In the genomic region with DNA sequence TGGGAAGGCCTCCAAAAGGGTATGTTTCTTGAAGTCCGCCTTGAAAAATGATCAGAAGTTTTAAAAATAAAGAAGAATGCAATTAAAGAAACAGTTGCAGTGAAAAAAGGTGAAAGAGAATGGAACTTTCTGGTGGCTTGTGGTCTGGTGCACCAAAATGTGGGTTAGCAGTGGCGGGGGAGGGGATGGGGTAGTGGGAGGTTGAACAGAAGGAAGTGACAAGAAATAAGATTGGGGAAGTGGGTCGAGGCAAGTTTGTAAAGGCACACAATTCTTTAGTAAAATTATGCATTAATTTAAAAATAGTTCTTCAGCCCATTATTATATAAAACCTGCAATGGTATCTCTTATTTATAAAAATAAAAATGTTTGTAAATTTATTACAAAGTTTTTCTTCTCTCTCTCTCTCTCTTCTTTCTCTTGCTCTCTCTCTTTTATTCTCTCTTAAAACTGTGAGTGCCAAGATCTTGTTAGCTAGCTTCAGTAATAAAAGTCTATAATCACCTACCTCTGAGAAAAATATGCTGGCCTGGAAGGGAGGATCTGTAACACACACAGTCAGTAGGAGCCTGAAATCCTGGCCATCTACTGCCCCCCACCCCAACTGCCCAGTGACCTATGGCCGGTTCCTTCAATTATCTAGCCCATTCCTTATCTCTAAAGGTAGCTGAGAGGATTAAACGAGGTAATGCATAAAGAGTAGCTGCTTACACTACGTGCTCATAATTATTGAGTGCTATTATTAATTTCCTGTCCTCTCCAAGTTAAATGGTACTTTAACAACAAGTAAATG, we compare ENCODE assay signal across 8 cellular contexts. TPM values are rescaled to one million over a fixed set of nuclear protein-coding genes. Genes with fewer than 3 reads are reported as not detected.
DNase-seq lines count a peak whose midpoint lies in the region; ATAC-seq and TF ChIP-seq lines count a peak whose summit lies in the region.

No MANE protein-coding gene starts in this region.

- POLR2A ChIA-PET in activated CD4-positive, alpha-beta T cell treated with anti-CD3 and anti-CD28 coated beads, Interleukin-2, amount 10 ng/mL, durations not matched to agents 7 days and 5 days (lab: Charles Lee), result interaction anchor here (0.6 to 0.7 kb wide), 2 partner anchors 12 to 142 kb away, joined by 3 to 4 read pairs; no protein-coding TSS in a partner anchor

- peaks cover 0 to 58% (median 0%) of the 10 kb centered on the region in 12 donors for H3K4me1 ChIP-seq in heart left ventricle

- in situ Hi-C loops in brain microvascular endothelial cell (cut with HindIII; ENCODE audit: low pct_ligation_motif_present, low sequenced_read_pairs), result no loop called here

- TF ChIP-seq POLR2A in heart left ventricle (IDR thresholded peaks at IDR 0.05), result no peak

- peak overlapping the region; percentile 98 for H3K27ac Mint-ChIP-seq in activated CD4-positive, alpha-beta T cell treated with anti-CD3 and anti-CD28 coated beads, Interleukin-2, amount 10 ng/mL, durations not matched to agents 7 days and 5 days

- H3K4me3 Mint-ChIP-seq in activated CD4-positive, alpha-beta T cell treated with anti-CD3 and anti-CD28 coated beads, Interleukin-2, amount 10 ng/mL, durations not matched to agents 7 days and 5 days, result peak overlapping the region; percentile 93

- intact Hi-C loops in heart left ventricle (cut with DNase I), result no loop called here

- TF ChIP-seq CTCF in HL-60 (IDR thresholded peaks at IDR 0.05; ENCODE audit: insufficient read depth, low read length), result no peak
- TF ChIP-seq CTCF in heart left ventricle (IDR thresholded peaks at IDR 0.05), result no peak
- no peak for TF ChIP-seq CTCF in brain microvascular endothelial cell (IDR thresholded peaks at IDR 0.05; ENCODE audit: low read depth, low read length, missing control alignments)

- peaks cover 66% of the 10 kb centered on the region for H3K4me1 Mint-ChIP-seq in activated CD4-positive, alpha-beta T cell treated with anti-CD3 and anti-CD28 coated beads, Interleukin-2, amount 10 ng/mL, durations not matched to agents 7 days and 5 days

- no peaks in the 10 kb centered on the region for H3K9me3 Mint-ChIP-seq in activated CD4-positive, alpha-beta T cell treated with anti-CD3 and anti-CD28 coated beads, Interleukin-2, amount 10 ng/mL, durations not matched to agents 7 days and 5 days

- H3K27me3 ChIP-seq in HL-60 (ENCODE audit: insufficient read depth, poor library complexity, severe bottlenecking) (no peaks in the 10 kb centered on the region), heart left ventricle (peaks cover 0 to 2% (median 0%) of the 10 kb centered on the region in 9 donors), brain microvascular endothelial cell (replicated peaks) (no peaks in the 10 kb centered on the region)

- 41 to 47% (median 42%) methylated on average over 6 of the region's 6 CpGs for WGBS in heart left ventricle, 4 donors

- H3K9me3 ChIP-seq in heart left ventricle, result no peaks in the 10 kb centered on the region

- peak; percentile 70 to 96 for DNase-seq in HL-60 (ENCODE audit: low read depth in 1 of 2, low spot score in 1 of 2)
- peak; percentile 89 for DNase-seq in activated CD4-positive, alpha-beta T cell treated with anti-CD3 and anti-CD28 coated beads, Interleukin-2, amount 10 ng/mL, durations not matched to agents 7 days and 5 days
- DNase-seq in heart left ventricle, result peak; percentile 44 to 62 (median 55)
- peak; percentile 63 for DNase-seq in stimulated activated CD8-positive, alpha-beta memory T cell treated with anti-CD3 and anti-CD28 coated beads, Interleukin-12 subunit alpha, Interleukin-12 subunit beta, amount 100 ng/mL, for 1 hour (ENCODE audit: low read depth)
- no peak for DNase-seq in occipital lobe (lab: John Stamatoyannopoulos, UW)
- no peak for DNase-seq in brain microvascular endothelial cell
- no peak for DNase-seq in HuH-7.5 (ENCODE audit: low spot score)

- peaks cover 64% of the 10 kb centered on the region for H3K36me3 Mint-ChIP-seq in activated CD4-positive, alpha-beta T cell treated with anti-CD3 and anti-CD28 coated beads, Interleukin-2, amount 10 ng/mL, durations not matched to agents 7 days and 5 days (ENCODE audit: low read depth)

- no peaks in the 10 kb centered on the region for H3K27me3 Mint-ChIP-seq in activated CD4-positive, alpha-beta T cell treated with anti-CD3 and anti-CD28 coated beads, Interleukin-2, amount 10 ng/mL, durations not matched to agents 7 days and 5 days

- ATAC-seq in heart left ventricle, result no peak
- no peak for ATAC-seq in HG03442 (IDR thresholded peaks at IDR 0.05; ENCODE audit: unreplicated experiment)

- H3K36me3 ChIP-seq in heart left ventricle, result no peaks in the 10 kb centered on the region
- no peaks in the 10 kb centered on the region for H3K36me3 ChIP-seq in brain microvascular endothelial cell (replicated peaks)

- H3K4me3 ChIP-seq in HL-60 (replicated peaks; ENCODE audit: insufficient read depth, low read length), result peak overlapping the region; percentile 41
- H3K4me3 ChIP-seq in heart left ventricle, result peak overlapping the region in 8 of 12 donors; percentile 7 to 60 (median 36)
- H3K4me3 ChIP-seq in brain microvascular endothelial cell (ENCODE audit: low read depth, low read length), result no peak overlapping the region

- H3K27ac ChIP-seq in HL-60 (replicated peaks) (peak overlapping the region; percentile 92), heart left ventricle (peak overlapping the region in 1 of 12 donors; percentile 91), brain microvascular endothelial cell (no peak overlapping the region)

- CTCF ChIA-PET in activated CD4-positive, alpha-beta T cell treated with anti-CD3 and anti-CD28 coated beads, Interleukin-2, amount 10 ng/mL, durations not matched to agents 7 days and 5 days (lab: Charles Lee), result interaction anchor here (1.2 to 1.9 kb wide), 2 partner anchors 19 to 142 kb away, joined by 5 to 6 read pairs; no protein-coding TSS in a partner anchor

RNA-seq across cellular contexts. Expression of a gene that starts 2.2 kb away (rescaled TPM):
- total RNA-seq in activated CD4-positive, alpha-beta T cell treated with anti-CD3 and anti-CD28 coated beads, Interleukin-2, amount 10 ng/mL, durations not matched to agents 7 days and 5 days, result 1,000 to 10,000 TPM; 1,260 to 1,323 TPM
- total RNA-seq in heart left ventricle (100 to 1,000 TPM in 1 of 9 donors, 10 to 100 TPM in 5, 1 to 10 TPM in 3; 5.6 to 230 (median 11.8) TPM), occipital lobe (8.0 TPM)
- 1 to 10 TPM; 1.9 to 8.7 TPM for polyA plus RNA-seq in heart left ventricle

RNA-seq across cellular contexts. Expression of a gene that starts 32.0 kb away (rescaled TPM):
- total RNA-seq in activated CD4-positive, alpha-beta T cell treated with anti-CD3 and anti-CD28 coated beads, Interleukin-2, amount 10 ng/mL, durations not matched to agents 7 days and 5 days, result 1 to 10 TPM; 1.0 to 1.5 TPM
- total RNA-seq in heart left ventricle, result under 1 TPM in 2 of 9 donors, not detected in 7; 0.14 to 0.48 TPM
- not detected for polyA plus RNA-seq in heart left ventricle
- 2.0 TPM for total RNA-seq in occipital lobe

Comparison
In these comparisons a context has a peak if more than half of its experiments do, and no peak if none do; other contexts are left out.
1. DNase-seq: peak in HL-60 (2 of 2), activated CD4-positive, alpha-beta T cell treated with anti-CD3 and anti-CD28 coated beads, Interleukin-2, amount 10 ng/mL, durations not matched to agents 7 days and 5 days (single experiment), heart left ventricle (5 of 5) and stimulated activated CD8-positive, alpha-beta memory T cell treated with anti-CD3 and anti-CD28 coated beads, Interleukin-12 subunit alpha, Interleukin-12 subunit beta, amount 100 ng/mL, for 1 hour (single experiment); none in occipital lobe (single experiment), brain microvascular endothelial cell (single experiment) and HuH-7.5 (single experiment).
2. RNA of a gene that starts 2.2 kb away (total RNA-seq): 1,260 to 1,323 TPM in activated CD4-positive, alpha-beta T cell treated with anti-CD3 and anti-CD28 coated beads, Interleukin-2, amount 10 ng/mL, durations not matched to agents 7 days and 5 days; 5.6 to 230 TPM in heart left ventricle and 8.0 TPM in occipital lobe (single experiment); every median in the first group is over 4 times any median in the second.